9 cellular contexts compared by ENCODE assay signal in genomic region chr5:59893436-59894227, GRCh38. TPM values are rescaled to one million over a fixed set of nuclear protein-coding genes. Genes with fewer than 3 reads are reported as not detected.
DNase-seq lines count a peak whose midpoint lies in the region; FAIRE-seq and TF ChIP-seq lines count a peak whose summit lies in the region.
"Had no signal": no experiment of that assay in that cellular context is flagged by ENCODE, and none has a peak within 500 bp of the region (broad histone marks: within the 10 kb centered on the region; RNA-seq: fewer than 3 reads in every experiment).

Gene PDE4D (minus strand): TSS chr5:59893726.

- no peaks in the 10 kb centered on the region for H3K27me3 ChIP-seq in endocrine pancreas (ENCODE audit: control insufficient read depth, insufficient read depth, low read length)

- peaks cover 26% of the 10 kb centered on the region for H3K4me1 ChIP-seq in endocrine pancreas (ENCODE audit: control insufficient read depth, insufficient read depth, low read length)
- H3K4me1 ChIP-seq: HAP-1 had no signal

- peak within 1 kb of the TSS; percentile 93 for H3K4me3 ChIP-seq in endocrine pancreas (ENCODE audit: control insufficient read depth, insufficient read depth, low read length)
- H3K4me3 ChIP-seq: HAP-1 had no signal

- TF ChIP-seq CTCF in RWPE1 (conservative IDR thresholded peaks at IDR 0.05; ENCODE audit: low read depth), result no peak

- H3K9me3 ChIP-seq in endocrine pancreas (ENCODE audit: control insufficient read depth, low read length), result no peaks in the 10 kb centered on the region
- H3K9me3 ChIP-seq: HAP-1 had no signal

- CTCF ChIA-PET in RWPE1 (lab: Yijun Ruan, JAX), result no interaction called here

- H3K9ac ChIP-seq in endocrine pancreas (ENCODE audit: control insufficient read depth, insufficient read depth, low read length), result peak within 1 kb of the TSS; percentile 100

- H3K36me3 ChIP-seq in endocrine pancreas (ENCODE audit: control insufficient read depth, insufficient read depth, low read length), result no peaks in the 10 kb centered on the region
- H3K36me3 ChIP-seq: HAP-1 had no signal

- TF ChIP-seq POLR2A in GM12891 (IDR thresholded peaks at IDR 0.05; ENCODE audit: low read depth, low read length), result no peak

- POLR2A ChIA-PET in RWPE1 (lab: Yijun Ruan, JAX; ENCODE audit: low non-redundant PET), result no interaction called here

- FAIRE-seq in GM12891 (lab: Jason Lieb, UNC), result no peak

- peak; percentile 69 for DNase-seq in ACHN
- DNase-seq in GM12891 (ENCODE audit: insufficient read length, low spot score), result peak; percentile 12
- peak; percentile 72 for DNase-seq in RWPE1 (ENCODE audit: low spot score)
- peak; percentile 55 to 56 for DNase-seq in lung microvascular endothelial cell (ENCODE audit: low read depth in 2 of 2)
- DNase-seq in NK-92 treated with Interleukin-12 subunit alpha and Interleukin-12 subunit beta, amount 100 ng/mL, for 24 hours (lab: John Stamatoyannopoulos, UW), result no peak
- no peak for DNase-seq in stimulated activated CD4-positive, alpha-beta T cell treated with anti-CD3 and anti-CD28 coated beads, Interleukin-4, amount 100 ng/mL, for 4 hours

- H3K27ac ChIP-seq in RWPE1 (no peak within 1 kb of the TSS), temporal lobe (ENCODE audit: low read depth, low read length) (peak within 1 kb of the TSS; percentile 44)

- in situ Hi-C loops in ACHN (cut with HindIII; ENCODE audit: low pct_ligation_motif_present, low pct_unique_long_range_greater_than_20kb, low sequenced_read_pairs), result no loop called here

TF ChIP-seq in GM12891, 5 proteins besides CTCF, POLR2A, EP300 and RAD21:
- TF ChIP-seq PAX5 (IDR thresholded peaks at IDR 0.05; ENCODE audit: insufficient read depth, low read length, severe bottlenecking), result no peak

RNA-seq across cellular contexts. Expression of gene PDE4D, which starts in this region (rescaled TPM):
- polyA plus RNA-seq in GM12891 (2012; ENCODE audit: low read depth, missing spikeins), result 2.5 TPM
- 18.7 and 23.8 TPM in 2 replicates for total RNA-seq in lung microvascular endothelial cell
- 143 TPM for total RNA-seq in temporal lobe

Comparison
In these comparisons a context has a peak if more than half of its experiments do, and no peak if none do; other contexts are left out.
1. DNase-seq: peak in ACHN (single experiment), GM12891 (single experiment), RWPE1 (single experiment) and lung microvascular endothelial cell (2 of 2); none in NK-92 treated with Interleukin-12 subunit alpha and Interleukin-12 subunit beta, amount 100 ng/mL, for 24 hours (single experiment) and stimulated activated CD4-positive, alpha-beta T cell treated with anti-CD3 and anti-CD28 coated beads, Interleukin-4, amount 100 ng/mL, for 4 hours (0 of 2).